Comparison of ENCODE assay signal across 23 cellular contexts in the genomic region with DNA sequence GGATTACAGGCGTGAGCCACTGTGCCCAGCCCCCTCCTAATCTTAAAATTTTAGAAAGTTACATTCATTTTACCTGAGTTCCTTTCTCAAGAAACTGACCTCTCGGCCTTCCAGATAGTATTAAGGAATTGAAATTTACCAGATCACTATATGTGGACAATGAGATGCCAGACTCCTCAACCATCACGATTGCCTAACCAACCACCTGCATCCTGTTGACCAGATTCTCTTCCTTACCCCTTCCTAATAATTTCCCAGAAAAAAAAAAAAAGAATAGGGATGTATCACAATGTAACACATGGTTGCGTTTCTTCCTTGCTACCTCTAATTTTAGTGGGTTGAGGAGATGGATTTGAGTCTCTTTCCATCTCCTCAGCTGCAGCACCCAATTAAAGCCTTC.
"Had no signal": no experiment of that assay in that cellular context is flagged by ENCODE, and none has a peak within 500 bp of the region (broad histone marks: within the 10 kb centered on the region; RNA-seq: fewer than 3 reads in every experiment).

No MANE protein-coding gene starts in this region.

- H3K27ac Mint-ChIP-seq: activated CD4-positive, alpha-beta memory T cell treated with anti-CD3 and anti-CD28 coated beads for 36 hours; activated naive CD4-positive, alpha-beta T cell treated with anti-CD3 and anti-CD28 coated beads, Interleukin-2, amount 50 U/mL, for 72 hours; T-helper 17 cell had no signal

- H3K4me3 Mint-ChIP-seq: activated CD4-positive, alpha-beta memory T cell treated with anti-CD3 and anti-CD28 coated beads for 36 hours; activated CD4-positive, alpha-beta T cell treated with anti-CD3 and anti-CD28 coated beads, Interleukin-2, amount 10 ng/mL, durations not matched to agents 7 days and 5 days; activated T-cell treated with anti-CD3 and anti-CD28 coated beads, Interleukin-2, amount 50 U/mL, for 4 hours; T-helper 17 cell had no signal

- FAIRE-seq: bronchial epithelial cell, RCC 7860 had no signal

- H3K9me3 Mint-ChIP-seq: activated CD4-positive, alpha-beta memory T cell treated with anti-CD3 and anti-CD28 coated beads for 36 hours; activated CD4-positive, alpha-beta T cell treated with anti-CD3 and anti-CD28 coated beads, Interleukin-2, amount 10 ng/mL, durations not matched to agents 7 days and 5 days; activated naive CD4-positive, alpha-beta T cell treated with anti-CD3 and anti-CD28 coated beads, Interleukin-2, amount 50 U/mL, for 72 hours; activated T-cell treated with anti-CD3 and anti-CD28 coated beads, Interleukin-2, amount 50 U/mL, for 4 hours had no signal

- DNase-seq: activated CD4-positive, alpha-beta memory T cell treated with anti-CD3 and anti-CD28 coated beads for 36 hours; activated CD4-positive, alpha-beta T cell treated with anti-CD3 and anti-CD28 coated beads, Interleukin-2, amount 10 ng/mL, durations not matched to agents 7 days and 5 days; activated CD4-positive, CD25-positive, alpha-beta regulatory T cell; activated CD8-positive, alpha-beta memory T cell treated with anti-CD3 and anti-CD28 coated beads for 24 hours; activated effector memory CD4-positive, alpha-beta T cell treated with anti-CD3 and anti-CD28 coated beads, Interleukin-2, amount 50 U/mL, for 16 hours; activated naive CD4-positive, alpha-beta T cell treated with Interleukin-2 at 50 U/mL for 16 hours; activated T-cell treated with anti-CD3 and anti-CD28 coated beads, Interleukin-2, amount 50 U/mL, for 4 hours; aorta; central memory CD4-positive, alpha-beta T cell; Kasumi-1; KBM-7; NCI-H1105 treated with DMSO at 0.1 percent for 48 hours; NCI-H1436 treated with DMSO at 0.1 percent for 48 hours; NCI-H187 treated with DMSO at 0.1 percent for 48 hours; NCI-H2081 treated with DMSO at 0.1 percent for 48 hours; NCI-H446; NCI-H524; SIG-M5; T-helper 17 cell; T-helper 9 cell had no signal

- ATAC-seq: activated naive CD4-positive, alpha-beta T cell treated with anti-CD3 and anti-CD28 coated beads, Interleukin-2, amount 50 U/mL, for 72 hours; activated T-cell treated with anti-CD3 and anti-CD28 coated beads, Interleukin-2, amount 50 U/mL, for 4 hours; T-helper 17 cell had no signal

- H3K36me3 Mint-ChIP-seq: activated CD4-positive, alpha-beta memory T cell treated with anti-CD3 and anti-CD28 coated beads for 36 hours had no signal
